ENCODE assay signal across 12 cellular contexts in the genomic region with DNA sequence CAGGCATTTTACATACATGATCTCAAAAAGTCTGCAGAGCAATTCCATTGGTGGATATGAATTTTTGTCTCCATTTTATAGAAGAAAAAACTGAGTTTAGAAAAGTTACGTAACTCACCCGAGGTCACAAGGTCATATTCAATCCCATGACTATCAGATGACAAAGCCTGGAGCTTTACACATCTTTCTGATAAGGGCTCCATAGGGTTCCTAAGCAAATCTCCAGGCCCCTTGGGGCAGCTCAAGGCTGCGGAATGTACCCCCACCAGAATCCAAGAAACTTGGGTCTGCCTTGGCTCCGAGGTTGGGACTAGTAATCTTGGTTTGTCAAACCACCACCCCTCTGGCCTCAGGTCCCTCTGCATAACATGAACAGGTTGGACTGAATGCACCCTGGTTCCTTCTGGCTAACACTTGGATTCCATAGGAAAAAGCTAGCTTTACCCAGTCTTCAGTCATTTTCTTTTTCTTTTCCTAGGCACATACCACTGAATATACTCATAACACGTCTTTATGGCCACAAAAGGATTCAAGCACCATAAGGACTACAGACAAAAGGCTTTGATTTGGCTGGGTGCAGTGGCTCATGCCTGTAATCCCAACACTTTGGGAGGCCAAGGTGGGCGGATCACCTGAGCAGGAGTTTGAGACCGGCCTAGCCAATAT. TPM values are rescaled to one million over a fixed set of nuclear protein-coding genes. Genes with fewer than 3 reads are reported as not detected.
DNase-seq lines count a peak whose midpoint lies in the region; ATAC-seq, FAIRE-seq and TF ChIP-seq lines count a peak whose summit lies in the region.
"Had no signal": no experiment of that assay in that cellular context is flagged by ENCODE, and none has a peak within 500 bp of the region (broad histone marks: within the 10 kb centered on the region; RNA-seq: fewer than 3 reads in every experiment).

No MANE protein-coding gene starts in this region.

- no peak for ATAC-seq in CD8-positive, alpha-beta T cell
- ATAC-seq in natural killer cell = no peak
- no peak for ATAC-seq in HG03196 (IDR thresholded peaks at IDR 0.05; ENCODE audit: unreplicated experiment)
- ATAC-seq in GM18498 (IDR thresholded peaks at IDR 0.05; ENCODE audit: unreplicated experiment) = no peak

- intact Hi-C loops in CD8-positive, alpha-beta T cell (cut with DNase I, micrococcal nuclease) = loop anchor here (10.0 kb wide), 2 partner anchors 224 to 434 kb away; no protein-coding TSS in a partner anchor
- intact Hi-C loops in natural killer cell (cut with micrococcal nuclease) = no loop called here

- DNase-seq in CD8-positive, alpha-beta T cell = no peak
- DNase-seq in astrocyte (ENCODE audit: low read depth) (peak; percentile 64), natural killer cell (no peak), GM03348 (ENCODE audit: low spot score) (no peak)
- no peak for DNase-seq in stimulated activated naive CD4-positive, alpha-beta T cell treated with Interleukin-2 at 50 U/mL for 16 hours (lab: John Stamatoyannopoulos, UW)
- DNase-seq: activated CD4-positive, alpha-beta T cell treated with anti-CD3 and anti-CD28 coated beads for 4 hours; foreskin melanocyte; NCI-H1092; NCI-H345 had no signal

- peaks cover 45% of the 10 kb centered on the region for H4K20me1 ChIP-seq in astrocyte (ENCODE audit: insufficient read depth, low read length)

- no peak overlapping the region for H3K27ac ChIP-seq in CD8-positive, alpha-beta T cell (ENCODE audit: low read depth, low read length)
- peak overlapping the region; percentile 24 for H3K27ac ChIP-seq in astrocyte (ENCODE audit: low read depth, low read length)

- H2AFZ ChIP-seq in astrocyte (ENCODE audit: low read depth, low read length) = no peak overlapping the region

- TF ChIP-seq CTCF in CD8-positive, alpha-beta T cell (IDR thresholded peaks at IDR 0.05) = no peak
- TF ChIP-seq CTCF in astrocyte (IDR thresholded peaks at IDR 0.05; ENCODE audit: insufficient read depth, low read depth, low read length) = no peak
- no peak for TF ChIP-seq CTCF in natural killer cell (IDR thresholded peaks at IDR 0.05)

- no peak overlapping the region for H3K4me3 ChIP-seq in CD8-positive, alpha-beta T cell (ENCODE audit: low read depth, low read length)
- H3K4me3 ChIP-seq in astrocyte (ENCODE audit: insufficient read depth, low read depth, low read length) = no peak overlapping the region

- no peak overlapping the region for H3K9ac ChIP-seq in astrocyte (ENCODE audit: low read length)

- no peaks in the 10 kb centered on the region for H3K9me3 ChIP-seq in CD8-positive, alpha-beta T cell (ENCODE audit: low read length)
- H3K9me3 ChIP-seq in astrocyte (ENCODE audit: insufficient read depth, low read depth, low read length) = no peaks in the 10 kb centered on the region

- H3K4me1 Mint-ChIP-seq in CD8-positive, alpha-beta T cell (ENCODE audit: low read depth) = peaks cover 93% of the 10 kb centered on the region
- H3K4me1 Mint-ChIP-seq in IgD-negative memory B cell (peaks cover 60 to 73% (median 69%) of the 10 kb centered on the region in 3 donors), astrocyte (ENCODE audit: low read depth, unreplicated experiment) (peaks cover 29% of the 10 kb centered on the region), natural killer cell (peaks cover 85 to 93% of the 10 kb centered on the region in 2 donors)

- H3K9me3 Mint-ChIP-seq in CD8-positive, alpha-beta T cell = no peaks in the 10 kb centered on the region
- no peaks in the 10 kb centered on the region for H3K9me3 Mint-ChIP-seq in IgD-negative memory B cell
- no peaks in the 10 kb centered on the region for H3K9me3 Mint-ChIP-seq in astrocyte (ENCODE audit: unreplicated experiment)
- no peaks in the 10 kb centered on the region for H3K9me3 Mint-ChIP-seq in natural killer cell

- H3K27me3 ChIP-seq in CD8-positive, alpha-beta T cell (ENCODE audit: insufficient read depth, low read length) = no peaks in the 10 kb centered on the region
- H3K27me3 ChIP-seq in astrocyte (ENCODE audit: insufficient read depth, low read length) = no peaks in the 10 kb centered on the region

- peaks cover 58% of the 10 kb centered on the region for H3K79me2 ChIP-seq in astrocyte (ENCODE audit: insufficient read depth, low read length)

- H3K4me3 Mint-ChIP-seq in CD8-positive, alpha-beta T cell = peak overlapping the region; percentile 31
- H3K4me3 Mint-ChIP-seq in IgD-negative memory B cell (peak overlapping the region in 1 of 4 donors; percentile 19), astrocyte (ENCODE audit: unreplicated experiment) (peak overlapping the region; percentile 40), natural killer cell (peak overlapping the region; percentile 78)

- no peaks in the 10 kb centered on the region for H3K36me3 ChIP-seq in CD8-positive, alpha-beta T cell (ENCODE audit: insufficient read depth, low read length)
- no peaks in the 10 kb centered on the region for H3K36me3 ChIP-seq in astrocyte (ENCODE audit: insufficient read depth, low read length)

- FAIRE-seq in astrocyte (lab: Jason Lieb, UNC) = peak; percentile 85

- CTCF ChIA-PET in CD8-positive, alpha-beta T cell (lab: Charles Lee) = interaction anchor here (0.7 to 4.4 kb wide), 9 partner anchors 13 to 665 kb away, joined by 3 to 18 read pairs (median 3); no protein-coding TSS in a partner anchor

- peak overlapping the region; percentile 32 for H3K4me2 ChIP-seq in astrocyte (ENCODE audit: low read length)

- H3K27ac Mint-ChIP-seq in CD8-positive, alpha-beta T cell = peak overlapping the region; percentile 96
- peak overlapping the region; percentile 32 to 97 (median 85) for H3K27ac Mint-ChIP-seq in IgD-negative memory B cell
- H3K27ac Mint-ChIP-seq in astrocyte (ENCODE audit: unreplicated experiment) = peak overlapping the region; percentile 26
- peak overlapping the region; percentile 97 to 99 for H3K27ac Mint-ChIP-seq in natural killer cell

- H3K27me3 Mint-ChIP-seq in CD8-positive, alpha-beta T cell (ENCODE audit: low read depth) = no peaks in the 10 kb centered on the region
- no peaks in the 10 kb centered on the region for H3K27me3 Mint-ChIP-seq in IgD-negative memory B cell
- no peaks in the 10 kb centered on the region for H3K27me3 Mint-ChIP-seq in astrocyte (ENCODE audit: low read depth, unreplicated experiment)
- no peaks in the 10 kb centered on the region for H3K27me3 Mint-ChIP-seq in natural killer cell (ENCODE audit: low read depth in 2 of 2)

- peaks cover 16% of the 10 kb centered on the region for H3K36me3 Mint-ChIP-seq in CD8-positive, alpha-beta T cell
- H3K36me3 Mint-ChIP-seq in IgD-negative memory B cell (peaks cover 7% of the 10 kb centered on the region), astrocyte (ENCODE audit: low read depth, unreplicated experiment) (peaks cover 6% of the 10 kb centered on the region), natural killer cell (no peaks in the 10 kb centered on the region)

- peaks cover 95% of the 10 kb centered on the region for H3K4me1 ChIP-seq in CD8-positive, alpha-beta T cell (ENCODE audit: insufficient read depth, low read length)
- peaks cover 6% of the 10 kb centered on the region for H3K4me1 ChIP-seq in astrocyte (ENCODE audit: insufficient read depth, low read length)

- POLR2A ChIA-PET in CD8-positive, alpha-beta T cell (lab: Charles Lee) = interaction anchor here (0.9 to 6.0 kb wide), 7 partner anchors 8 to 222 kb away, joined by 3 to 38 read pairs (median 5); a partner anchor contains a TSS

RNA-seq across cellular contexts. Expression of a gene that starts 55.5 kb away (rescaled TPM):
- 10 to 100 TPM; 82.5 to 89.5 TPM for total RNA-seq in CD8-positive, alpha-beta T cell
- polyA plus RNA-seq in IgD-negative memory B cell = 43.2 TPM
- total RNA-seq in astrocyte (36.8 and 37.9 TPM in 2 replicates), natural killer cell (100 to 1,000 TPM; 311 to 423 (median 405) TPM)

Comparison
In these comparisons a context has a peak if more than half of its experiments do, and no peak if none do; other contexts are left out.
1. H3K27ac Mint-ChIP-seq: peak in every context shown above with its lines; median percentile 98 in natural killer cell; 96 in CD8-positive, alpha-beta T cell; 85 in IgD-negative memory B cell; 26 in astrocyte.